In genomic region chr7:6385110-6385792, GRCh38 we compare ENCODE assay signal across 8 cellular contexts. TPM values are rescaled to one million over a fixed set of nuclear protein-coding genes. Genes with fewer than 3 reads are reported as not detected.
DNase-seq lines count a peak whose midpoint lies in the region; ATAC-seq and TF ChIP-seq lines count a peak whose summit lies in the region.

No MANE protein-coding gene starts in this region.

- peaks cover 64% of the 10 kb centered on the region for H3K4me1 Mint-ChIP-seq in HFFc6 (ENCODE audit: low read depth)

- peaks cover 0 to 29% of the 10 kb centered on the region in 2 donors for H3K36me3 ChIP-seq in gastroesophageal sphincter

- peaks cover 10 to 93% (median 37%) of the 10 kb centered on the region in 3 donors for H3K4me1 ChIP-seq in gastroesophageal sphincter

- peak; percentile 93 for DNase-seq in HFFc6
- DNase-seq in SW 1271 (lab: John Stamatoyannopoulos, UW), result peak; percentile 95 to 96
- no peak for DNase-seq in sciatic nerve (ENCODE audit: low spot score)
- no peak for DNase-seq in COLO668 (lab: John Stamatoyannopoulos, UW; ENCODE audit: unreplicated experiment)
- no peak for DNase-seq in stimulated activated CD4-positive, alpha-beta T cell treated with anti-CD3 and anti-CD28 coated beads, Interleukin-12 subunit alpha, Interleukin-12 subunit beta, amount 100 ng/mL, for 4 hours

- no peaks in the 10 kb centered on the region for H3K27me3 ChIP-seq in gastroesophageal sphincter

- intact Hi-C loops in sciatic nerve (cut with DNase I), result no loop called here

- no peaks in the 10 kb centered on the region for H3K9me3 Mint-ChIP-seq in HFFc6

- TF ChIP-seq EP300 in gastroesophageal sphincter (IDR thresholded peaks at IDR 0.05), result no peak

- TF ChIP-seq CTCF in HFFc6 (IDR thresholded peaks at IDR 0.05) (no peak), gastroesophageal sphincter (IDR thresholded peaks at IDR 0.05) (no peak)

- peak overlapping the region; percentile 90 for H3K27ac Mint-ChIP-seq in HFFc6

- 24 to 25% methylated on average over 6 of the region's 6 CpGs for WGBS in gastroesophageal sphincter (ENCODE audit: low coverage in 1 of 2), 2 donors

- H3K4me3 Mint-ChIP-seq in HFFc6, result peak overlapping the region; percentile 51

- peak overlapping the region; percentile 5 to 81 (median 68) for H3K27ac ChIP-seq in gastroesophageal sphincter

- peaks cover 22% of the 10 kb centered on the region for H3K36me3 Mint-ChIP-seq in HFFc6 (ENCODE audit: low read depth)

- no peaks in the 10 kb centered on the region for H3K9me3 ChIP-seq in gastroesophageal sphincter

- no peaks in the 10 kb centered on the region for H3K27me3 Mint-ChIP-seq in HFFc6 (ENCODE audit: insufficient read depth)

- ATAC-seq in gastroesophageal sphincter (peak; percentile 89), sciatic nerve (peak; percentile 69), GM21717 (IDR thresholded peaks at IDR 0.05; ENCODE audit: unreplicated experiment) (no peak), GM18858 (IDR thresholded peaks at IDR 0.05; ENCODE audit: unreplicated experiment) (no peak)

- TF ChIP-seq POLR2A in gastroesophageal sphincter (IDR thresholded peaks at IDR 0.05), result no peak

- H3K4me3 ChIP-seq in gastroesophageal sphincter, result no peak overlapping the region

RNA-seq across cellular contexts. Expression of gene RAC1, which starts 10.9 kb away (rescaled TPM):
- total RNA-seq in HFFc6 (2021; fragmentation: NEBNext Ultra II Directional; extraction: Animal tissue kit (Norgen Biotek cat#: 25700)), result 100 to 1,000 TPM; 311 to 400 (median 359) TPM
- total RNA-seq in gastroesophageal sphincter (100 to 1,000 TPM; 102 to 170 (median 123) TPM), sciatic nerve (225 TPM)

RNA-seq across cellular contexts. Expression of gene FAM220A, which starts 36.5 kb away (rescaled TPM):
- total RNA-seq in HFFc6 (2021; fragmentation: NEBNext Ultra II Directional; extraction: Animal tissue kit (Norgen Biotek cat#: 25700)), result 10 to 100 TPM; 13.6 to 24.8 (median 15.5) TPM
- total RNA-seq in gastroesophageal sphincter (10 to 100 TPM; 11.6 to 21.6 (median 18.0) TPM), sciatic nerve (19.5 TPM)

Comparison
In these comparisons a context has a peak if more than half of its experiments do, and no peak if none do; other contexts are left out.
1. DNase-seq: peak in HFFc6 (single experiment) and SW 1271 (2 of 2); none in sciatic nerve (single experiment), COLO668 (single experiment) and stimulated activated CD4-positive, alpha-beta T cell treated with anti-CD3 and anti-CD28 coated beads, Interleukin-12 subunit alpha, Interleukin-12 subunit beta, amount 100 ng/mL, for 4 hours (single experiment).
2. ATAC-seq: peak in gastroesophageal sphincter (single experiment) and sciatic nerve (single experiment); none in GM21717 (single experiment) and GM18858 (single experiment).